In the genomic region with DNA sequence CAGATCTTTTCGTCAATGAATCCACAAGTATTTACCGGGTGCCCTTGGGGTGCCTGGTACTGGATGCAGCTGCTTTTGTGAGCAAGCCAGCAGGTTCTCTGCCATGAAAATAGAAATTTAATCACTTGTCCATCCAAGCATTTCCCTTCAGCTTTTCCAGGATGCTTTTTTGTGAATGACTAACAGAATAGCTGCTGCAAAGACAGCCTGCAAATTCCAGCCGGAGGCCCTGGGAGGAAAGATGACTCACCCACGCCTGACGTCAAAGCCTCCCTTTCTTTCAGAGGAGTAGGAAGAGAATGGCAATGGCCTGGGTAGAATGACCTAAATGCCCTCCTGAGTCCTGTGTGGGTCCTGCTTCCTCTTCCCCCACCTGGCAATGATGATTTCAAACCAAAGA, we compare ENCODE assay signal across 8 cellular contexts.
DNase-seq lines count a peak whose midpoint lies in the region; ATAC-seq, FAIRE-seq and TF ChIP-seq lines count a peak whose summit lies in the region.

No MANE protein-coding gene starts in this region.

- no peak overlapping the region for H2AFZ ChIP-seq in endothelial cell of umbilical vein (ENCODE audit: low read depth, low read length)

- H3K4me1 ChIP-seq in endothelial cell of umbilical vein (ENCODE audit: control insufficient read depth, extremely low read depth, insufficient read depth, low read length): peaks cover 30% of the 10 kb centered on the region

- peak overlapping the region; percentile 78 for H3K4me2 ChIP-seq in endothelial cell of umbilical vein (ENCODE audit: insufficient read depth, low read length)

- no peaks in the 10 kb centered on the region for H3K9me3 ChIP-seq in endothelial cell of umbilical vein (replicated peaks; ENCODE audit: control insufficient read depth, insufficient read depth, low read length)

- H3K27me3 ChIP-seq in endothelial cell of umbilical vein (ENCODE audit: control insufficient read depth in 2 of 2, insufficient read depth in 2 of 2, low read length in 2 of 2): no peaks in the 10 kb centered on the region

- no peaks in the 10 kb centered on the region for H3K79me2 ChIP-seq in endothelial cell of umbilical vein (ENCODE audit: control insufficient read depth, insufficient read depth, low read length)

- H4K20me1 ChIP-seq in endothelial cell of umbilical vein (replicated peaks; ENCODE audit: control insufficient read depth, extremely low read depth, insufficient read depth, low read length): no peaks in the 10 kb centered on the region

- intact Hi-C loops in endothelial cell of umbilical vein (cut with micrococcal nuclease): loop anchor here (1.0 to 10.0 kb wide), 10 partner anchors 26 to 417 kb away; partner anchors contain the start of gene MRPL44

- H3K36me3 ChIP-seq in endothelial cell of umbilical vein (ENCODE audit: control insufficient read depth in 2 of 2, extremely low read depth in 1 of 2, insufficient read depth in 2 of 2, low read length in 2 of 2): no peaks in the 10 kb centered on the region

- H3K9ac ChIP-seq in endothelial cell of umbilical vein (replicated peaks; ENCODE audit: extremely low read depth, insufficient read depth, low read length): peak overlapping the region; percentile 78

- H3K27ac ChIP-seq in endothelial cell of umbilical vein (ENCODE audit: insufficient read depth, low read depth, low read length): peak overlapping the region; percentile 91

- FAIRE-seq in endothelial cell of umbilical vein (lab: Jason Lieb, UNC) (peak; percentile 95), urothelium cell line (lab: Jason Lieb, UNC) (no peak), D721Med (lab: Jason Lieb, UNC) (no peak)

- no TSS peak for BruUV-seq in endothelial cell of umbilical vein (replicated peaks; lab: Mats Ljungman, UMichigan)

- H3K4me3 ChIP-seq in endothelial cell of umbilical vein (replicated peaks in 1 of 3; ENCODE audit: insufficient read depth in 1 of 3, low read depth in 1 of 3, low read length in 3 of 3): peak overlapping the region in 1 of 3 experiments; percentile 33

- TF ChIP-seq CTCF in endothelial cell of umbilical vein (IDR thresholded peaks at IDR 0.05; ENCODE audit: extremely low read depth in 1 of 2, insufficient read depth in 1 of 2, low read depth in 1 of 2, low read length in 2 of 2) (no peak), D721Med (IDR thresholded peaks at IDR 0.05; ENCODE audit: insufficient read depth, missing control alignments) (no peak)

- ATAC-seq in GM18873 (IDR thresholded peaks at IDR 0.05; ENCODE audit: low FRiP score, unreplicated experiment): no peak

- no peaks in the 10 kb centered on the region for H3K9me1 ChIP-seq in endothelial cell of umbilical vein (replicated peaks; ENCODE audit: control insufficient read depth, extremely low read depth, insufficient read depth, low read length)

- no peak for TF ChIP-seq POLR2A in endothelial cell of umbilical vein (IDR thresholded peaks at IDR 0.05; ENCODE audit: low read depth, low read length)

- dilution Hi-C loops in endothelial cell of umbilical vein (cut with MboI; ENCODE audit: extremely low pct_ligation_motif_present, low sequenced_read_pairs): no loop called here

- POLR2A ChIA-PET in endothelial cell of umbilical vein (lab: Charles Lee): interaction anchor here (0.7 kb wide), 1 partner anchor 250 kb away, joined by 3 read pairs; no protein-coding TSS in a partner anchor

- peak; percentile 98 for DNase-seq in EH (ENCODE audit: low read depth)
- peak; percentile 53 for DNase-seq in NCI-H69 (lab: John Stamatoyannopoulos, UW)
- DNase-seq in endothelial cell of umbilical vein (ENCODE audit: low read depth, low spot score): peak; percentile 98
- peak; percentile 90 to 99 for DNase-seq in lung microvascular endothelial cell (ENCODE audit: low read depth in 2 of 2)
- DNase-seq in urothelium cell line (ENCODE audit: low spot score): peak; percentile 92
- DNase-seq in D721Med (ENCODE audit: insufficient read length, low spot score): no peak
- DNase-seq in stimulated activated CD4-positive, alpha-beta T cell treated with anti-CD3 and anti-CD28 coated beads, Interleukin-4, amount 100 ng/mL, for 24 hours: no peak

- CTCF ChIA-PET in endothelial cell of umbilical vein (lab: Charles Lee): interaction anchor here (0.7 to 5.4 kb wide), 10 partner anchors 9 to 72 kb away, joined by 3 to 61 read pairs (median 4); no protein-coding TSS in a partner anchor

TF ChIP-seq in endothelial cell of umbilical vein, 7 proteins besides CTCF, POLR2A, EP300 and RAD21:
- TF ChIP-seq JUN (IDR thresholded peaks at IDR 0.05; ENCODE audit: borderline replicate concordance, insufficient read depth, insufficient read length, low read depth) (peak; percentile 99), POLR2AphosphoS5 (IDR thresholded peaks at IDR 0.05; ENCODE audit: insufficient read depth, low read depth, low read length) (peak; percentile 79), GATA2 (IDR thresholded peaks at IDR 0.05; ENCODE audit: insufficient read depth, insufficient read length, low read depth, low read length) (peak; percentile 47), MYC (IDR thresholded peaks at IDR 0.05; ENCODE audit: low read depth, low read length) (no peak), FOS (IDR thresholded peaks at IDR 0.05; ENCODE audit: borderline replicate concordance, insufficient read depth, low read length) (peak; percentile 99), MAX (IDR thresholded peaks at IDR 0.05; ENCODE audit: insufficient read depth, insufficient read length) (no peak)

Comparison
In these comparisons a context has a peak if more than half of its experiments do, and no peak if none do; other contexts are left out.
1. DNase-seq: peak in EH (single experiment), NCI-H69 (single experiment), endothelial cell of umbilical vein (single experiment), lung microvascular endothelial cell (2 of 2) and urothelium cell line (single experiment); none in D721Med (single experiment) and stimulated activated CD4-positive, alpha-beta T cell treated with anti-CD3 and anti-CD28 coated beads, Interleukin-4, amount 100 ng/mL, for 24 hours (single experiment).